In genomic region chr2:43343573-43344304, GRCh38 we compare ENCODE assay signal across 10 cellular contexts.
DNase-seq lines count a peak whose midpoint lies in the region.
"Had no signal": no experiment of that assay in that cellular context is flagged by ENCODE, and none has a peak within 500 bp of the region (broad histone marks: within the 10 kb centered on the region; RNA-seq: fewer than 3 reads in every experiment).

No MANE protein-coding gene starts in this region.

- WGBS in esophagus, 2 donors = 22 to 33% methylated on average over 5 of the region's 5 CpGs

- no peak overlapping the region for H3K4me3 ChIP-seq in esophagus (ENCODE audit: low read depth in 1 of 2, low read length in 2 of 2)

- peaks cover 0 to 2% of the 10 kb centered on the region in 2 donors for H3K36me3 ChIP-seq in esophagus (ENCODE audit: control insufficient read depth in 2 of 2, insufficient read depth in 2 of 2, low read length in 1 of 2)

- H3K27me3 ChIP-seq in esophagus (ENCODE audit: control insufficient read depth in 1 of 2, insufficient read depth in 2 of 2, low read length in 2 of 2) = no peaks in the 10 kb centered on the region

- peaks cover 0 to 2% of the 10 kb centered on the region in 2 donors for H3K4me1 ChIP-seq in esophagus (ENCODE audit: control insufficient read depth in 2 of 2, insufficient read depth in 2 of 2, low read length in 1 of 2)

- DNase-seq in DMS 273 (lab: John Stamatoyannopoulos, UW; ENCODE audit: unreplicated experiment) = peak; percentile 84
- no peak for DNase-seq in DMS 273 treated with DMSO at 0.1 percent for 48 hours (lab: John Stamatoyannopoulos, UW)
- peak; percentile 25 for DNase-seq in midbrain (lab: John Stamatoyannopoulos, UW)
- peak; percentile 86 for DNase-seq in ureter (ENCODE audit: low spot score)
- DNase-seq in GDM1 (lab: John Stamatoyannopoulos, UW) = no peak
- DNase-seq in effector CD8-positive, alpha-beta T cell (lab: John Stamatoyannopoulos, UW) = no peak
- DNase-seq in NAMALWA (ENCODE audit: low spot score) = no peak
- DNase-seq: naive thymus-derived CD4-positive, alpha-beta T cell had no signal

- no peaks in the 10 kb centered on the region for H3K9me3 ChIP-seq in esophagus (ENCODE audit: control insufficient read depth in 2 of 2, insufficient read depth in 1 of 2, low read depth in 1 of 2, low read length in 1 of 2)

- H3K27ac ChIP-seq in esophagus (ENCODE audit: low read depth in 2 of 2, low read length in 1 of 2) = peak overlapping the region; percentile 63 to 70
- H3K27ac ChIP-seq: 22Rv1 had no signal

Comparison
In these comparisons a context has a peak if more than half of its experiments do, and no peak if none do; other contexts are left out.
1. DNase-seq: peak in DMS 273 (single experiment), midbrain (single experiment) and ureter (single experiment); none in DMS 273 treated with DMSO at 0.1 percent for 48 hours (single experiment), GDM1 (single experiment), effector CD8-positive, alpha-beta T cell (single experiment) and NAMALWA (single experiment).